ENCODE assay signal across 18 cellular contexts in genomic region chr5:73264626-73265025, GRCh38.
DNase-seq lines count a peak whose midpoint lies in the region; ATAC-seq and TF ChIP-seq lines count a peak whose summit lies in the region.
"Had no signal": no experiment of that assay in that cellular context is flagged by ENCODE, and none has a peak within 500 bp of the region (broad histone marks: within the 10 kb centered on the region; RNA-seq: fewer than 3 reads in every experiment).

No MANE protein-coding gene starts in this region.

- peak; percentile 5 to 64 for DNase-seq in NCI-H524 (lab: John Stamatoyannopoulos, UW)
- no peak for DNase-seq in NCI-H524 treated with DMSO at 0.1 percent for 48 hours (lab: John Stamatoyannopoulos, UW)
- DNase-seq in GM23338 (ENCODE audit: low spot score) = no peak
- no peak for DNase-seq in glutamatergic neuron
- no peak for DNase-seq in NCI-H2196 (lab: John Stamatoyannopoulos, UW; ENCODE audit: unreplicated experiment)
- DNase-seq in activated T-cell treated with anti-CD3 and anti-CD28 coated beads, Interleukin-2, amount 50 U/mL, for 48 hours = no peak
- no peak for DNase-seq in putamen (ENCODE audit: low spot score)
- DNase-seq: ACHN; BE2C; CD4-positive, alpha-beta memory T cell; DMS53; HCEC 1CT; HFFc6; Karpas-422 had no signal

- H3K27me3 Mint-ChIP-seq in GM23338 (ENCODE audit: insufficient read depth, low read depth, poor library complexity) (peaks cover 13% of the 10 kb centered on the region), glutamatergic neuron (ENCODE audit: unreplicated experiment) (peaks cover 4% of the 10 kb centered on the region)

- no peak overlapping the region for H3K4me3 Mint-ChIP-seq in GM23338
- no peak overlapping the region for H3K4me3 Mint-ChIP-seq in glutamatergic neuron (ENCODE audit: unreplicated experiment)
- H3K4me3 Mint-ChIP-seq: CD4-positive, alpha-beta memory T cell; HFFc6 had no signal

- ATAC-seq in GM23338 = no peak
- ATAC-seq: GM12878, K562 had no signal

- no peaks in the 10 kb centered on the region for H3K36me3 ChIP-seq in GM23338 (ENCODE audit: insufficient read depth)
- H3K36me3 ChIP-seq: BE2C had no signal

- H2AFZ ChIP-seq in GM23338 = peak overlapping the region; percentile 72; the same call in 1 of the 2 replicates

- H3K27ac ChIP-seq in GM23338 (ENCODE audit: low read depth) = no peak overlapping the region
- H3K27ac ChIP-seq: C4-2B, HL-60 had no signal

- peaks cover 20% of the 10 kb centered on the region for H3K4me1 ChIP-seq in GM23338 (ENCODE audit: insufficient read depth)
- H3K4me1 ChIP-seq: BE2C had no signal

- no peaks in the 10 kb centered on the region for H3K27me3 ChIP-seq in GM23338 (ENCODE audit: insufficient read depth)

- H3K4me1 Mint-ChIP-seq in GM23338 = peaks cover 16% of the 10 kb centered on the region
- H3K4me1 Mint-ChIP-seq in glutamatergic neuron (ENCODE audit: low read depth, unreplicated experiment) = peaks cover 23% of the 10 kb centered on the region
- H3K4me1 Mint-ChIP-seq: CD4-positive, alpha-beta memory T cell had no signal

- H3K27ac Mint-ChIP-seq in GM23338 = no peak overlapping the region
- H3K27ac Mint-ChIP-seq in glutamatergic neuron (ENCODE audit: unreplicated experiment) = peak overlapping the region; percentile 69
- H3K27ac Mint-ChIP-seq: CD4-positive, alpha-beta memory T cell; HFFc6 had no signal

- H3F3A ChIP-seq in GM23338 (replicated peaks; ENCODE audit: low read depth) = no peaks in the 10 kb centered on the region

- TF ChIP-seq CTCF in GM23338 (conservative IDR thresholded peaks at IDR 0.05; ENCODE audit: low read depth in 2 of 2) (no peak), glutamatergic neuron (IDR thresholded peaks at IDR 0.05; ENCODE audit: partially characterized antibody, unreplicated experiment) (no peak)

- H4K20me1 ChIP-seq in GM23338 (replicated peaks; ENCODE audit: insufficient read depth) = no peaks in the 10 kb centered on the region

- H3K4me3 ChIP-seq in GM23338 = no peak overlapping the region
- H3K4me3 ChIP-seq: GM12878, K562 had no signal

- H3K9me3 Mint-ChIP-seq in GM23338 = no peaks in the 10 kb centered on the region
- no peaks in the 10 kb centered on the region for H3K9me3 Mint-ChIP-seq in glutamatergic neuron (ENCODE audit: unreplicated experiment)
- H3K9me3 Mint-ChIP-seq: HFFc6 had no signal

- no peak overlapping the region for H3K4me2 ChIP-seq in GM23338

- H3K36me3 Mint-ChIP-seq in GM23338 (ENCODE audit: low read depth) (no peaks in the 10 kb centered on the region), glutamatergic neuron (ENCODE audit: unreplicated experiment) (peaks cover 2% of the 10 kb centered on the region)
- H3K36me3 Mint-ChIP-seq: CD4-positive, alpha-beta memory T cell had no signal

- H3K79me2 ChIP-seq in GM23338 (replicated peaks; ENCODE audit: insufficient read depth) = no peaks in the 10 kb centered on the region

- H3K9me2 ChIP-seq in GM23338 (ENCODE audit: insufficient read depth) = peaks cover 3% of the 10 kb centered on the region; the same call in 1 of the 2 replicates

TF ChIP-seq in GM23338, 12 proteins besides CTCF, POLR2A, EP300 and RAD21 (continues in another document):
- TF ChIP-seq REST (IDR thresholded peaks at IDR 0.05; ENCODE audit: unreplicated experiment) (no peak), EZH2 (IDR thresholded peaks at IDR 0.05; ENCODE audit: low read depth, unreplicated experiment) (no peak), ZNF114 (CRISPR knock-in tag; IDR thresholded peaks at IDR 0.05) (no peak), CREB1 (CRISPR knock-in tag; IDR thresholded peaks at IDR 0.05; ENCODE audit: low read depth) (no peak), EZH2phosphoT487 (IDR thresholded peaks at IDR 0.05; ENCODE audit: unreplicated experiment) (no peak), NANOG (IDR thresholded peaks at IDR 0.05; ENCODE audit: borderline replicate concordance) (no peak), POLR2AphosphoS5 (IDR thresholded peaks at IDR 0.05; ENCODE audit: low read depth) (no peak)
- TF ChIP-seq, protein P1, sequence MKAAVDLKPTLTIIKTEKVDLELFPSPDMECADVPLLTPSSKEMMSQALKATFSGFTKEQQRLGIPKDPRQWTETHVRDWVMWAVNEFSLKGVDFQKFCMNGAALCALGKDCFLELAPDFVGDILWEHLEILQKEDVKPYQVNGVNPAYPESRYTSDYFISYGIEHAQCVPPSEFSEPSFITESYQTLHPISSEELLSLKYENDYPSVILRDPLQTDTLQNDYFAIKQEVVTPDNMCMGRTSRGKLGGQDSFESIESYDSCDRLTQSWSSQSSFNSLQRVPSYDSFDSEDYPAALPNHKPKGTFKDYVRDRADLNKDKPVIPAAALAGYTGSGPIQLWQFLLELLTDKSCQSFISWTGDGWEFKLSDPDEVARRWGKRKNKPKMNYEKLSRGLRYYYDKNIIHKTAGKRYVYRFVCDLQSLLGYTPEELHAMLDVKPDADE (IDR thresholded peaks at IDR 0.05) = no peak

Comparison
In these comparisons a context has a peak if more than half of its experiments do, and no peak if none do; other contexts are left out.
1. DNase-seq: peak in NCI-H524 (2 of 2); none in NCI-H524 treated with DMSO at 0.1 percent for 48 hours (single experiment), GM23338 (single experiment), glutamatergic neuron (single experiment), NCI-H2196 (single experiment), activated T-cell treated with anti-CD3 and anti-CD28 coated beads, Interleukin-2, amount 50 U/mL, for 48 hours (0 of 2) and putamen (single experiment).